8 cellular contexts compared by ENCODE assay signal in genomic region chr3:44476963-44477311, GRCh38. TPM values are rescaled to one million over a fixed set of nuclear protein-coding genes. Genes with fewer than 3 reads are reported as not detected.
DNase-seq lines count a peak whose midpoint lies in the region; ATAC-seq and TF ChIP-seq lines count a peak whose summit lies in the region.

No MANE protein-coding gene starts in this region.

- peak overlapping the region; percentile 16 for H3K27ac ChIP-seq in CD8-positive, alpha-beta T cell (ENCODE audit: low read depth, low read length)
- no peak overlapping the region for H3K27ac ChIP-seq in OCI-LY3 (ENCODE audit: low read length)
- peak overlapping the region; percentile 32 for H3K27ac ChIP-seq in osteoblast (ENCODE audit: low read depth, low read length)

- no peak for TF ChIP-seq CTCF in CD8-positive, alpha-beta T cell (IDR thresholded peaks at IDR 0.05)
- no peak for TF ChIP-seq CTCF in OCI-LY3 (IDR thresholded peaks at IDR 0.05; ENCODE audit: low read depth, low read length)
- no peak for TF ChIP-seq CTCF in epithelial cell of esophagus (IDR thresholded peaks at IDR 0.05; ENCODE audit: insufficient read depth, low read depth, low read length, missing control alignments)
- no peak for TF ChIP-seq CTCF in osteoblast (IDR thresholded peaks at IDR 0.05; ENCODE audit: extremely low read depth, low read depth, low read length)

- ATAC-seq in CD8-positive, alpha-beta T cell, result no peak

- no peaks in the 10 kb centered on the region for H3K27me3 ChIP-seq in CD8-positive, alpha-beta T cell (ENCODE audit: insufficient read depth, low read length)
- H3K27me3 ChIP-seq in OCI-LY3 (ENCODE audit: low read depth, low read length) (no peaks in the 10 kb centered on the region), osteoblast (ENCODE audit: insufficient read depth, low read length) (no peaks in the 10 kb centered on the region)

- no peaks in the 10 kb centered on the region for H3K27me3 Mint-ChIP-seq in CD8-positive, alpha-beta T cell (ENCODE audit: low read depth)

- no peak for DNase-seq in CD8-positive, alpha-beta T cell
- DNase-seq in epithelial cell of esophagus (ENCODE audit: low read depth), result no peak
- DNase-seq in osteoblast (ENCODE audit: insufficient read length, low spot score, missing footprints), result no peak
- no peak for DNase-seq in stimulated activated CD4-positive, alpha-beta T cell treated with anti-CD3 and anti-CD28 coated beads, Interleukin-12 subunit alpha, Interleukin-12 subunit beta, amount 100 ng/mL, for 4 hours
- DNase-seq in NOMO-1 treated with DMSO at 0.1 percent for 48 hours (lab: John Stamatoyannopoulos, UW; ENCODE audit: unreplicated experiment), result no peak
- no peak for DNase-seq in SW 1271 (lab: John Stamatoyannopoulos, UW)
- DNase-seq in anterior cingulate cortex (lab: John Stamatoyannopoulos, UW), result no peak

- H3K9ac ChIP-seq in OCI-LY3 (ENCODE audit: low read length), result peak overlapping the region; percentile 62

- H3K4me3 Mint-ChIP-seq in CD8-positive, alpha-beta T cell, result peak overlapping the region; percentile 95

- POLR2A ChIA-PET in CD8-positive, alpha-beta T cell (lab: Charles Lee), result interaction anchor here (1.1 kb wide), 1 partner anchor 139 kb away, joined by 3 read pairs; the partner anchor contains the start of gene TCAIM

- H3K79me2 ChIP-seq in OCI-LY3 (ENCODE audit: low read length) (peaks cover 49% of the 10 kb centered on the region), osteoblast (ENCODE audit: insufficient read depth, low read length) (peaks cover 51% of the 10 kb centered on the region)

- H2AFZ ChIP-seq in OCI-LY3 (ENCODE audit: low read depth, low read length), result peak overlapping the region; percentile 26; the same call in 1 of the 2 replicates
- H2AFZ ChIP-seq in osteoblast (ENCODE audit: low read length), result peak overlapping the region; percentile 75

- H3K4me2 ChIP-seq in OCI-LY3 (ENCODE audit: low read length) (peak overlapping the region; percentile 91), osteoblast (ENCODE audit: insufficient read depth, low read length) (peak overlapping the region; percentile 88)

- H3K9me3 Mint-ChIP-seq in CD8-positive, alpha-beta T cell, result no peaks in the 10 kb centered on the region

- H3K9me3 ChIP-seq in CD8-positive, alpha-beta T cell (ENCODE audit: low read length), result no peaks in the 10 kb centered on the region
- H3K9me3 ChIP-seq in OCI-LY3 (ENCODE audit: insufficient read depth, low read length) (no peaks in the 10 kb centered on the region), osteoblast (ENCODE audit: low read depth, low read length) (no peaks in the 10 kb centered on the region)

- no peaks in the 10 kb centered on the region for H3K36me3 ChIP-seq in CD8-positive, alpha-beta T cell (ENCODE audit: insufficient read depth, low read length)
- H3K36me3 ChIP-seq in OCI-LY3 (replicated peaks; ENCODE audit: low read depth, low read length) (no peaks in the 10 kb centered on the region), osteoblast (ENCODE audit: insufficient read depth, low read length) (no peaks in the 10 kb centered on the region)

- CTCF ChIA-PET in CD8-positive, alpha-beta T cell (lab: Charles Lee), result no interaction called here

- peaks cover 16% of the 10 kb centered on the region for H3K4me1 ChIP-seq in CD8-positive, alpha-beta T cell (ENCODE audit: insufficient read depth, low read length)
- H3K4me1 ChIP-seq in OCI-LY3 (ENCODE audit: low read length) (peaks cover 17% of the 10 kb centered on the region), osteoblast (ENCODE audit: insufficient read depth, low read length) (peaks cover 18% of the 10 kb centered on the region)

- peaks cover 46% of the 10 kb centered on the region for H3K4me1 Mint-ChIP-seq in CD8-positive, alpha-beta T cell (ENCODE audit: low read depth)

- intact Hi-C loops in CD8-positive, alpha-beta T cell (cut with DNase I, micrococcal nuclease), result loop anchor here (1.0 to 10.0 kb wide), 9 partner anchors 33 to 499 kb away; partner anchors contain the start of genes KIAA1143 (in 2 of the 2), KIF15 (in 2 of the 2), TCAIM (in 2 of the 2) and EXOSC7 (in 1 of the 2)

- peak overlapping the region; percentile 82 for H3K27ac Mint-ChIP-seq in CD8-positive, alpha-beta T cell

- peak overlapping the region; percentile 48 for H3K4me3 ChIP-seq in CD8-positive, alpha-beta T cell (ENCODE audit: low read depth, low read length)
- peak overlapping the region; percentile 79 for H3K4me3 ChIP-seq in OCI-LY3 (ENCODE audit: low read length)
- H3K4me3 ChIP-seq in epithelial cell of esophagus (ENCODE audit: low read length), result peak overlapping the region; percentile 82
- peak overlapping the region; percentile 78 for H3K4me3 ChIP-seq in osteoblast (ENCODE audit: insufficient read depth, low read length)

- peaks cover 3% of the 10 kb centered on the region for H3K36me3 Mint-ChIP-seq in CD8-positive, alpha-beta T cell

- peaks cover 11% of the 10 kb centered on the region for H4K20me1 ChIP-seq in OCI-LY3 (ENCODE audit: insufficient read depth, low read length)
- H4K20me1 ChIP-seq in osteoblast (ENCODE audit: insufficient read depth, low read length), result peaks cover 2% of the 10 kb centered on the region

RNA-seq across cellular contexts. Expression of gene ZNF445, which starts 0.5 kb away (rescaled TPM):
- total RNA-seq in CD8-positive, alpha-beta T cell, result 1 to 10 TPM; 4.8 to 5.2 TPM
- 9.8 and 11.5 TPM in 2 replicates for total RNA-seq in osteoblast
